In genomic region chr2:127362971-127363370, GRCh38 we compare ENCODE assay signal across 28 cellular contexts. TPM values are rescaled to one million over a fixed set of nuclear protein-coding genes. Genes with fewer than 3 reads are reported as not detected.
DNase-seq lines count a peak whose midpoint lies in the region; ATAC-seq and TF ChIP-seq lines count a peak whose summit lies in the region.
"Had no signal": no experiment of that assay in that cellular context is flagged by ENCODE, and none has a peak within 500 bp of the region (broad histone marks: within the 10 kb centered on the region; RNA-seq: fewer than 3 reads in every experiment).

No MANE protein-coding gene starts in this region.

- no peak overlapping the region for H2AFZ ChIP-seq in osteoblast (ENCODE audit: low read length)

- H3K9me3 Mint-ChIP-seq in nephron progenitor cell (peaks cover 8% of the 10 kb centered on the region), type B pancreatic cell (no peaks in the 10 kb centered on the region)
- H3K9me3 Mint-ChIP-seq: activated naive CD4-positive, alpha-beta T cell treated with anti-CD3 and anti-CD28 coated beads, Interleukin-2, amount 10 ng/mL, durations not matched to agents 7 days and 5 days; CD4-positive, CD25-positive, alpha-beta regulatory T cell; nephron; WTC11 had no signal

- H3K4me3 Mint-ChIP-seq in nephron progenitor cell = no peak overlapping the region
- no peak overlapping the region for H3K4me3 Mint-ChIP-seq in type B pancreatic cell
- H3K4me3 Mint-ChIP-seq: activated naive CD4-positive, alpha-beta T cell treated with anti-CD3 and anti-CD28 coated beads, Interleukin-2, amount 10 ng/mL, durations not matched to agents 7 days and 5 days; nephron; WTC11 had no signal

- H3K9me3 ChIP-seq in BE2C = no peaks in the 10 kb centered on the region
- no peaks in the 10 kb centered on the region for H3K9me3 ChIP-seq in osteoblast (ENCODE audit: low read depth, low read length)
- H3K9me3 ChIP-seq: colonic mucosa, lower lobe of right lung, mucosa of descending colon, pancreas, right atrium auricular region, SJCRH30, upper lobe of right lung had no signal

- no peaks in the 10 kb centered on the region for H3K36me3 ChIP-seq in BE2C
- H3K36me3 ChIP-seq in osteoblast (ENCODE audit: insufficient read depth, low read length) = no peaks in the 10 kb centered on the region
- H3K36me3 ChIP-seq: colonic mucosa, lower lobe of right lung, pancreas, right atrium auricular region, SJCRH30, upper lobe of right lung had no signal

- H3K36me3 Mint-ChIP-seq in nephron progenitor cell (ENCODE audit: low read depth) = no peaks in the 10 kb centered on the region
- H3K36me3 Mint-ChIP-seq in type B pancreatic cell = peaks cover 4% of the 10 kb centered on the region
- H3K36me3 Mint-ChIP-seq: CD4-positive, CD25-positive, alpha-beta regulatory T cell; WTC11 had no signal

- H3K4me1 ChIP-seq in BE2C = no peaks in the 10 kb centered on the region
- peaks cover 19% of the 10 kb centered on the region for H3K4me1 ChIP-seq in osteoblast (ENCODE audit: insufficient read depth, low read length)

- H3K4me3 ChIP-seq in BE2C (ENCODE audit: low read depth, low read length) (peak overlapping the region; percentile 21; the same call in 1 of the 2 replicates), osteoblast (ENCODE audit: insufficient read depth, low read length) (no peak overlapping the region)
- H3K4me3 ChIP-seq: colonic mucosa, lower lobe of right lung, mucosa of descending colon, pancreas, right atrium auricular region, SJCRH30, upper lobe of right lung had no signal

- peaks cover 2% of the 10 kb centered on the region for H3K27me3 Mint-ChIP-seq in nephron progenitor cell (ENCODE audit: low read depth, poor library complexity)
- H3K27me3 Mint-ChIP-seq in type B pancreatic cell = no peaks in the 10 kb centered on the region
- H3K27me3 Mint-ChIP-seq: activated naive CD4-positive, alpha-beta T cell treated with anti-CD3 and anti-CD28 coated beads, Interleukin-2, amount 10 ng/mL, durations not matched to agents 7 days and 5 days; CD4-positive, CD25-positive, alpha-beta regulatory T cell had no signal

- DNase-seq in BE2C = no peak
- DNase-seq in NCI-H226 = peak; percentile 64
- peak; percentile 67 for DNase-seq in fibroblast of gingiva (ENCODE audit: low read depth)
- no peak for DNase-seq in osteoblast (ENCODE audit: insufficient read length, low spot score, missing footprints)
- no peak for DNase-seq in nephron progenitor cell
- no peak for DNase-seq in type B pancreatic cell (ENCODE audit: extremely low spot score, unreplicated experiment)
- DNase-seq: activated naive CD4-positive, alpha-beta T cell treated with anti-CD3 and anti-CD28 coated beads, Interleukin-2, amount 10 ng/mL, durations not matched to agents 7 days and 5 days; amygdala; CD4-positive, CD25-positive, alpha-beta regulatory T cell; colonic mucosa; GOT3; lower lobe of right lung; mucosa of descending colon; NCI-H1048; NCI-H187; NCI-H526 treated with DMSO at 0.1 percent for 48 hours; pancreas; SJCRH30; stimulated activated CD4-positive, alpha-beta T cell treated with anti-CD3 and anti-CD28 coated beads, Interleukin-4, amount 100 ng/mL, for 1 hour; upper lobe of right lung had no signal

- no peak for TF ChIP-seq CTCF in BE2C (IDR thresholded peaks at IDR 0.05; ENCODE audit: low read depth, low read length)
- TF ChIP-seq CTCF in osteoblast (IDR thresholded peaks at IDR 0.05; ENCODE audit: extremely low read depth, low read depth, low read length) = no peak
- no peak for TF ChIP-seq CTCF in nephron progenitor cell (IDR thresholded peaks at IDR 0.05)
- TF ChIP-seq CTCF in type B pancreatic cell (conservative IDR thresholded peaks at IDR 0.05) = no peak

- H3K4me1 Mint-ChIP-seq in nephron progenitor cell = peaks cover 22% of the 10 kb centered on the region
- peaks cover 12% of the 10 kb centered on the region for H3K4me1 Mint-ChIP-seq in type B pancreatic cell (ENCODE audit: unreplicated experiment)

- no peak overlapping the region for H3K27ac ChIP-seq in osteoblast (ENCODE audit: low read depth, low read length)
- H3K27ac ChIP-seq: colonic mucosa, HL-60, lower lobe of right lung, pancreas, right atrium auricular region, SJCRH30, upper lobe of right lung had no signal

- H3K79me2 ChIP-seq in osteoblast (ENCODE audit: insufficient read depth, low read length) = peaks cover 94% of the 10 kb centered on the region

- no peaks in the 10 kb centered on the region for H3K27me3 ChIP-seq in BE2C
- H3K27me3 ChIP-seq in osteoblast (ENCODE audit: insufficient read depth, low read length) = no peaks in the 10 kb centered on the region
- H3K27me3 ChIP-seq: colonic mucosa, pancreas, right atrium auricular region, SJCRH30, upper lobe of right lung had no signal

- peak overlapping the region; percentile 1 for H3K4me2 ChIP-seq in osteoblast (ENCODE audit: insufficient read depth, low read length)

- ATAC-seq in esophagus mucosa (no peak), GM21526 (IDR thresholded peaks at IDR 0.05; ENCODE audit: low FRiP score, unreplicated experiment) (no peak)
- ATAC-seq: mucosa of descending colon, pancreas, upper lobe of right lung, WTC11 had no signal

- peaks cover 86% of the 10 kb centered on the region for H4K20me1 ChIP-seq in osteoblast (ENCODE audit: insufficient read depth, low read length)

- H3K27ac Mint-ChIP-seq in nephron progenitor cell (no peak overlapping the region), type B pancreatic cell (no peak overlapping the region)
- H3K27ac Mint-ChIP-seq: activated naive CD4-positive, alpha-beta T cell treated with anti-CD3 and anti-CD28 coated beads, Interleukin-2, amount 10 ng/mL, durations not matched to agents 7 days and 5 days; nephron; WTC11 had no signal

RNA-seq across cellular contexts. Expression of gene MAP3K2, which starts 24.8 kb away (rescaled TPM):
- polyA plus RNA-seq in BE2C (2012; ENCODE audit: insufficient read depth, insufficient read length, low read depth) = 4.9 TPM
- total RNA-seq in osteoblast (64.1 and 65.4 TPM in 2 replicates), esophagus mucosa (30.0 TPM), type B pancreatic cell (ENCODE audit: low replicate concordance) (30.8 and 34.5 TPM in 2 replicates)

RNA-seq across cellular contexts. Expression of gene PROC, which starts 55.3 kb away (rescaled TPM):
- polyA plus RNA-seq in BE2C (2012; ENCODE audit: insufficient read depth, insufficient read length, low read depth) = not detected
- total RNA-seq in osteoblast = 0.29 TPM in 1 of 2 replicates, not detected in the other
- 0.20 TPM for total RNA-seq in esophagus mucosa
- total RNA-seq in type B pancreatic cell (ENCODE audit: low replicate concordance) = 8.9 and 18.7 TPM in 2 replicates
- total RNA-seq: bronchial epithelial cell; CD4-positive, CD25-positive, alpha-beta regulatory T cell; Daoy; lower lobe of right lung; right atrium auricular region; SJCRH30; upper lobe of right lung had no signal

Comparison
In these comparisons a context has a peak if more than half of its experiments do, and no peak if none do; other contexts are left out.
1. DNase-seq: peak in NCI-H226 (single experiment) and fibroblast of gingiva (single experiment); none in BE2C (single experiment), osteoblast (single experiment), nephron progenitor cell (single experiment) and type B pancreatic cell (single experiment).